Comparison of ENCODE assay signal across 28 cellular contexts in genomic region chr18:41347057-41347456, GRCh38.
DNase-seq lines count a peak whose midpoint lies in the region; ATAC-seq and TF ChIP-seq lines count a peak whose summit lies in the region.
"Had no signal": no experiment of that assay in that cellular context is flagged by ENCODE, and none has a peak within 500 bp of the region (broad histone marks: within the 10 kb centered on the region; RNA-seq: fewer than 3 reads in every experiment).

No MANE protein-coding gene starts in this region.

- H3K27ac Mint-ChIP-seq in chondrocyte (ENCODE audit: unreplicated experiment) (no peak overlapping the region), endothelial cell (ENCODE audit: unreplicated experiment) (no peak overlapping the region)
- no peak overlapping the region for H3K27ac Mint-ChIP-seq in CD4-positive, alpha-beta memory T cell
- H3K27ac Mint-ChIP-seq: activated CD4-positive, alpha-beta memory T cell treated with anti-CD3 and anti-CD28 coated beads, Interleukin-2, amount 10 ng/mL, durations not matched to agents 7 days and 5 days; CD8-positive, alpha-beta memory T cell; mesothelial cell of epicardium; naive thymus-derived CD8-positive, alpha-beta T cell; T-helper 1 cell treated with Interleukin-12 subunit alpha and Interleukin-12 subunit beta and Interleukin-4 antibody, amounts not matched to agents 30 μg/mL and 1 μg/mL, for 36 hours had no signal

- H3K9me3 Mint-ChIP-seq in chondrocyte (ENCODE audit: low read depth) (no peaks in the 10 kb centered on the region), endothelial cell (ENCODE audit: unreplicated experiment) (no peaks in the 10 kb centered on the region)
- peaks cover 0 to 14% (median 5%) of the 10 kb centered on the region in 8 donors for H3K9me3 Mint-ChIP-seq in CD4-positive, alpha-beta memory T cell
- H3K9me3 Mint-ChIP-seq: mesothelial cell of epicardium had no signal

- no peak overlapping the region for H3K9ac ChIP-seq in smooth muscle cell (ENCODE audit: low read depth)

- no peaks in the 10 kb centered on the region for H3K27me3 ChIP-seq in smooth muscle cell (ENCODE audit: low read depth)
- H3K27me3 ChIP-seq in CD4-positive, alpha-beta memory T cell (ENCODE audit: insufficient read depth, low read length): no peaks in the 10 kb centered on the region
- H3K27me3 ChIP-seq: gastrocnemius medialis had no signal

- no peaks in the 10 kb centered on the region for H3F3A ChIP-seq in smooth muscle cell (ENCODE audit: low read depth)

- H3K9me3 ChIP-seq in smooth muscle cell (replicated peaks; ENCODE audit: low read depth): no peaks in the 10 kb centered on the region
- no peaks in the 10 kb centered on the region for H3K9me3 ChIP-seq in CD4-positive, alpha-beta memory T cell (ENCODE audit: control insufficient read depth in 1 of 2, low read length in 2 of 2)
- H3K9me3 ChIP-seq: gastrocnemius medialis, thoracic aorta had no signal

- no peaks in the 10 kb centered on the region for H3K79me2 ChIP-seq in smooth muscle cell (ENCODE audit: low read depth)

- H2AFZ ChIP-seq in smooth muscle cell (ENCODE audit: low read depth): no peak overlapping the region

- H3K4me3 Mint-ChIP-seq in chondrocyte (ENCODE audit: unreplicated experiment) (no peak overlapping the region), endothelial cell (ENCODE audit: unreplicated experiment) (no peak overlapping the region)
- no peak overlapping the region for H3K4me3 Mint-ChIP-seq in CD4-positive, alpha-beta memory T cell
- H3K4me3 Mint-ChIP-seq: activated CD4-positive, alpha-beta memory T cell treated with anti-CD3 and anti-CD28 coated beads, Interleukin-2, amount 10 ng/mL, durations not matched to agents 7 days and 5 days; CD8-positive, alpha-beta memory T cell; mesothelial cell of epicardium; naive thymus-derived CD8-positive, alpha-beta T cell; T-helper 1 cell treated with Interleukin-12 subunit alpha and Interleukin-12 subunit beta and Interleukin-4 antibody, amounts not matched to agents 30 μg/mL and 1 μg/mL, for 36 hours had no signal

- H3K4me1 Mint-ChIP-seq in chondrocyte (ENCODE audit: low read depth): peaks cover 7% of the 10 kb centered on the region
- no peaks in the 10 kb centered on the region for H3K4me1 Mint-ChIP-seq in CD4-positive, alpha-beta memory T cell
- no peaks in the 10 kb centered on the region for H3K4me1 Mint-ChIP-seq in endothelial cell (ENCODE audit: unreplicated experiment)
- H3K4me1 Mint-ChIP-seq: activated CD4-positive, alpha-beta memory T cell treated with anti-CD3 and anti-CD28 coated beads, Interleukin-2, amount 10 ng/mL, durations not matched to agents 7 days and 5 days; CD8-positive, alpha-beta memory T cell; mesothelial cell of epicardium; naive thymus-derived CD8-positive, alpha-beta T cell had no signal

- H3K36me3 Mint-ChIP-seq in chondrocyte (ENCODE audit: low read depth) (peaks cover 1% of the 10 kb centered on the region), endothelial cell (ENCODE audit: low read depth, unreplicated experiment) (no peaks in the 10 kb centered on the region)
- H3K36me3 Mint-ChIP-seq in CD4-positive, alpha-beta memory T cell: no peaks in the 10 kb centered on the region
- H3K36me3 Mint-ChIP-seq: mesothelial cell of epicardium had no signal

- no peaks in the 10 kb centered on the region for H3K27me3 Mint-ChIP-seq in chondrocyte (ENCODE audit: low read depth)
- no peaks in the 10 kb centered on the region for H3K27me3 Mint-ChIP-seq in CD4-positive, alpha-beta memory T cell
- peaks cover 1% of the 10 kb centered on the region for H3K27me3 Mint-ChIP-seq in endothelial cell (ENCODE audit: unreplicated experiment)
- H3K27me3 Mint-ChIP-seq: activated CD4-positive, alpha-beta memory T cell treated with anti-CD3 and anti-CD28 coated beads, Interleukin-2, amount 10 ng/mL, durations not matched to agents 7 days and 5 days; CD8-positive, alpha-beta memory T cell; naive thymus-derived CD8-positive, alpha-beta T cell had no signal

- no peaks in the 10 kb centered on the region for H3K36me3 ChIP-seq in smooth muscle cell (ENCODE audit: low read depth)
- H3K36me3 ChIP-seq in CD4-positive, alpha-beta memory T cell (ENCODE audit: insufficient read depth, low read length): no peaks in the 10 kb centered on the region
- H3K36me3 ChIP-seq: gastrocnemius medialis, thoracic aorta had no signal

- peak overlapping the region; percentile 8 for H3K4me2 ChIP-seq in smooth muscle cell

- ATAC-seq in SK-N-SH treated with all-trans-retinoic acid at 6 μM for 48 hours: peak; percentile 85
- ATAC-seq: gastrocnemius medialis; left ventricle myocardium superior; naive thymus-derived CD8-positive, alpha-beta T cell had no signal

- WGBS in smooth muscle cell (ENCODE audit: low lambda C conversion rate): 24% methylated on average over 3 of the region's 3 CpGs

- H3K27ac ChIP-seq in smooth muscle cell (ENCODE audit: low read depth): no peak overlapping the region
- H3K27ac ChIP-seq in CD4-positive, alpha-beta memory T cell (ENCODE audit: low read depth, low read length): no peak overlapping the region
- H3K27ac ChIP-seq: gastrocnemius medialis, thoracic aorta had no signal

- no peak overlapping the region for H3K4me3 ChIP-seq in smooth muscle cell
- H3K4me3 ChIP-seq in CD4-positive, alpha-beta memory T cell (ENCODE audit: low read length in 2 of 2): no peak overlapping the region
- H3K4me3 ChIP-seq: gastrocnemius medialis, thoracic aorta had no signal

- no peak for TF ChIP-seq CTCF in smooth muscle cell (IDR thresholded peaks at IDR 0.05; ENCODE audit: borderline replicate concordance, insufficient read depth, poor library complexity, severe bottlenecking)
- TF ChIP-seq CTCF in chondrocyte (IDR thresholded peaks at IDR 0.05): no peak
- TF ChIP-seq CTCF in endothelial cell (IDR thresholded peaks at IDR 0.05; ENCODE audit: unreplicated experiment): no peak

- DNase-seq in GM04503 (ENCODE audit: low read depth) (peak; percentile 63), fibroblast of gingiva (ENCODE audit: low read depth) (peak; percentile 1), smooth muscle cell (lab: John Stamatoyannopoulos, UW; ENCODE audit: unreplicated experiment) (no peak), chondrocyte (ENCODE audit: low spot score) (no peak), endothelial cell (ENCODE audit: low spot score) (no peak)
- DNase-seq in CD4-positive, alpha-beta memory T cell: no peak
- DNase-seq: activated CD4-positive, alpha-beta memory T cell treated with anti-CD3 and anti-CD28 coated beads, Interleukin-2, amount 10 ng/mL, durations not matched to agents 7 days and 5 days; activated CD4-positive, CD25-positive, alpha-beta regulatory T cell treated with anti-CD3 and anti-CD28 coated beads, Interleukin-2, amount 50 U/mL, for 72 hours; CD8-positive, alpha-beta memory T cell; central memory CD4-positive, alpha-beta T cell; gastrocnemius medialis; GF-D8; GOT3; hippocampal formation; Karpas-422; left ventricle myocardium superior; naive thymus-derived CD8-positive, alpha-beta T cell; NCI-H1694 treated with DMSO at 0.1 percent for 48 hours; NCI-H2171 treated with DMSO at 0.1 percent for 48 hours; NCI-H524 treated with DMSO at 0.1 percent for 48 hours; retina; stimulated activated CD4-positive, alpha-beta T cell treated with anti-CD3 and anti-CD28 coated beads, Interleukin-12 subunit alpha, Interleukin-12 subunit beta, amount 100 ng/mL, for 4 hours; stimulated activated CD4-positive, alpha-beta T cell treated with anti-CD3 and anti-CD28 coated beads, Interleukin-4, amount 100 ng/mL, for 4 hours; stimulated activated naive CD4-positive, alpha-beta T cell treated with Interleukin-2 at 50 U/mL for 16 hours had no signal

- intact Hi-C loops in CD4-positive, alpha-beta memory T cell (cut with micrococcal nuclease): no loop called here

- POLR2A ChIA-PET in CD4-positive, alpha-beta memory T cell (lab: Charles Lee; ENCODE audit: partially characterized antibody): no interaction called here

- peaks cover 6% of the 10 kb centered on the region for H3K4me1 ChIP-seq in smooth muscle cell (ENCODE audit: low read depth)
- H3K4me1 ChIP-seq in CD4-positive, alpha-beta memory T cell (ENCODE audit: insufficient read depth, low read length): no peaks in the 10 kb centered on the region
- H3K4me1 ChIP-seq: gastrocnemius medialis had no signal

- CTCF ChIA-PET in CD4-positive, alpha-beta memory T cell (lab: Charles Lee; ENCODE audit: partially characterized antibody): no interaction called here

- no peaks in the 10 kb centered on the region for H4K20me1 ChIP-seq in smooth muscle cell (ENCODE audit: low read depth)

TF ChIP-seq in SK-N-SH treated with all-trans-retinoic acid at 6 μM for 48 hours, 23 proteins besides CTCF, POLR2A, EP300 and RAD21:
- TF ChIP-seq, protein P1, sequence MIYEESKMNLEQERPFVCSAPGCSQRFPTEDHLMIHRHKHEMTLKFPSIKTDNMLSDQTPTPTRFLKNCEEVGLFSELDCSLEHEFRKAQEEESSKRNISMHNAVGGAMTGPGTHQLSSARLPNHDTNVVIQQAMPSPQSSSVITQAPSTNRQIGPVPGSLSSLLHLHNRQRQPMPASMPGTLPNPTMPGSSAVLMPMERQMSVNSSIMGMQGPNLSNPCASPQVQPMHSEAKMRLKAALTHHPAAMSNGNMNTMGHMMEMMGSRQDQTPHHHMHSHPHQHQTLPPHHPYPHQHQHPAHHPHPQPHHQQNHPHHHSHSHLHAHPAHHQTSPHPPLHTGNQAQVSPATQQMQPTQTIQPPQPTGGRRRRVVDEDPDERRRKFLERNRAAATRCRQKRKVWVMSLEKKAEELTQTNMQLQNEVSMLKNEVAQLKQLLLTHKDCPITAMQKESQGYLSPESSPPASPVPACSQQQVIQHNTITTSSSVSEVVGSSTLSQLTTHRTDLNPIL (CRISPR knock-in tag; IDR thresholded peaks at IDR 0.05; ENCODE audit: low read depth): no peak
- no peak for TF ChIP-seq SNAI2 (CRISPR knock-in tag; IDR thresholded peaks at IDR 0.05)
- TF ChIP-seq ISL1 (CRISPR knock-in tag; IDR thresholded peaks at IDR 0.05): peak; percentile 58
- no peak for TF ChIP-seq ZNF70 (CRISPR knock-in tag; IDR thresholded peaks at IDR 0.05)
- no peak for TF ChIP-seq ESRRG (CRISPR knock-in tag; IDR thresholded peaks at IDR 0.05)
- no peak for TF ChIP-seq GLIS3 (CRISPR knock-in tag; IDR thresholded peaks at IDR 0.05)
- TF ChIP-seq, protein P2, sequence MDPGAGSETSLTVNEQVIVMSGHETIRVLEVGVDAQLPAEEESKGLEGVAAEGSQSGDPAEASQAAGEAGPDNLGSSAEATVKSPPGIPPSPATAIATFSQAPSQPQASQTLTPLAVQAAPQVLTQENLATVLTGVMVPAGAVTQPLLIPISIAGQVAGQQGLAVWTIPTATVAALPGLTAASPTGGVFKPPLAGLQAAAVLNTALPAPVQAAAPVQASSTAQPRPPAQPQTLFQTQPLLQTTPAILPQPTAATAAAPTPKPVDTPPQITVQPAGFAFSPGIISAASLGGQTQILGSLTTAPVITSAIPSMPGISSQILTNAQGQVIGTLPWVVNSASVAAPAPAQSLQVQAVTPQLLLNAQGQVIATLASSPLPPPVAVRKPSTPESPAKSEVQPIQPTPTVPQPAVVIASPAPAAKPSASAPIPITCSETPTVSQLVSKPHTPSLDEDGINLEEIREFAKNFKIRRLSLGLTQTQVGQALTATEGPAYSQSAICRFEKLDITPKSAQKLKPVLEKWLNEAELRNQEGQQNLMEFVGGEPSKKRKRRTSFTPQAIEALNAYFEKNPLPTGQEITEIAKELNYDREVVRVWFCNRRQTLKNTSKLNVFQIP (CRISPR knock-in tag; IDR thresholded peaks at IDR 0.05; ENCODE audit: borderline replicate concordance, low read depth): no peak

Comparison
In these comparisons a context has a peak if more than half of its experiments do, and no peak if none do; other contexts are left out.
1. DNase-seq: peak in GM04503 (single experiment) and fibroblast of gingiva (single experiment); none in smooth muscle cell (single experiment), chondrocyte (single experiment), CD4-positive, alpha-beta memory T cell (0 of 5) and endothelial cell (single experiment).